Comparison of ENCODE assay signal across 15 cellular contexts in the genomic region with DNA sequence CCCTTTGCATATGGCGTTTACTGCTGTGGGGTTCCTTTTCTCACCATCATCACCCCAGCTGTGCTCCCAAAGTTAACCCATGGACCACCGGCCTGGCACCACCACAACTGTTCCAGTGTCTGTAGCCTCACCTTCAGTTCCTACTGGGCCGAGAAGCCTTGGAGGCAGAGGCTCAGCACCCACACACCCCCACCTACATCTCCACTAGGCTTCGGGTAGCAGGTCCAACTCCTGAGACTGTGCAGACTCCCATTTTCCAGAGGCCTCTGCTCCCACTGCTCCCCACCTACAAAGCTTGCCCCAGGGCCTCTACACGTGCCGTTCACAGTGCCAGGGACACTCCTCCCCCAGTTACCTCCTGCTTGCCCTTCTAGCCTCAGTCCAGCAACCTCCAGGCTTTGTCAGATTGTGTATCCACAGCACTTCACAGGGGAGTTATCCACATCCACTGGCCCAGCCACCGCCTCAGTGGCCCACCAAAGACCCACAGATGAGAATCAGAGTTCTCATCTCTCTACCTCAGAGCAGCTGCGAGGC. TPM values are rescaled to one million over a fixed set of nuclear protein-coding genes. Genes with fewer than 3 reads are reported as not detected.
A peak's percentile ranks its signal among the peaks of the same experiment; 100 is the strongest.
DNase-seq lines count a peak whose midpoint lies in the region; ATAC-seq and TF ChIP-seq lines count a peak whose summit lies in the region.
"Had no signal": no experiment of that assay in that cellular context is flagged by ENCODE, and none has a peak within 500 bp of the region (broad histone marks: within the 10 kb centered on the region; RNA-seq: fewer than 3 reads in every experiment).

No MANE protein-coding gene starts in this region.

- no peak for TF ChIP-seq CTCF in OCI-LY3 (IDR thresholded peaks at IDR 0.05; ENCODE audit: low read depth, low read length)

- H4K20me1 ChIP-seq in OCI-LY3 (ENCODE audit: insufficient read depth, low read length) = no peaks in the 10 kb centered on the region

- peaks cover 13% of the 10 kb centered on the region for H3K36me3 ChIP-seq in OCI-LY3 (replicated peaks; ENCODE audit: low read depth, low read length)
- H3K36me3 ChIP-seq: prostate gland had no signal

- H3K79me2 ChIP-seq in OCI-LY3 (ENCODE audit: low read length) = peaks cover 28% of the 10 kb centered on the region

- H3K36me3 Mint-ChIP-seq in stimulated activated naive CD8-positive, alpha-beta T cell treated with anti-CD3 and anti-CD28 coated beads, Interleukin-15, Interleukin-2, amounts not matched to agents 100 ng/mL and 50 ng/mL, for 24 hours (ENCODE audit: low read depth) = peaks cover 4% of the 10 kb centered on the region
- peaks cover 9% of the 10 kb centered on the region for H3K36me3 Mint-ChIP-seq in effector memory CD8-positive, alpha-beta T cell (ENCODE audit: insufficient read depth)

- H3K9ac ChIP-seq in OCI-LY3 (ENCODE audit: low read length) = peak overlapping the region; percentile 79

- intact Hi-C loops in sciatic nerve (cut with DNase I) = no loop called here

- no peak for ATAC-seq in stimulated activated naive CD8-positive, alpha-beta T cell treated with anti-CD3 and anti-CD28 coated beads, Interleukin-15, Interleukin-2, amounts not matched to agents 100 U/mL and 50 U/mL, for 24 hours
- ATAC-seq in effector memory CD8-positive, alpha-beta T cell (replicated peaks) = no peak
- no peak for ATAC-seq in HG02981 (IDR thresholded peaks at IDR 0.05; ENCODE audit: unreplicated experiment)
- ATAC-seq in sciatic nerve = no peak
- ATAC-seq: activated CD4-positive, CD25-positive, alpha-beta regulatory T cell treated with anti-CD3 and anti-CD28 coated beads, Interleukin-2, amount 50 U/mL, for 24 hours had no signal

- H3K27ac Mint-ChIP-seq in stimulated activated naive CD8-positive, alpha-beta T cell treated with anti-CD3 and anti-CD28 coated beads, Interleukin-15, Interleukin-2, amounts not matched to agents 100 ng/mL and 50 ng/mL, for 24 hours = peak overlapping the region; percentile 96
- H3K27ac Mint-ChIP-seq in effector memory CD8-positive, alpha-beta T cell = no peak overlapping the region

- no peaks in the 10 kb centered on the region for H3K27me3 ChIP-seq in OCI-LY3 (ENCODE audit: low read depth, low read length)

- peaks cover 20% of the 10 kb centered on the region for H3K4me1 ChIP-seq in OCI-LY3 (ENCODE audit: low read length)
- H3K4me1 ChIP-seq: prostate gland had no signal

- no peak for DNase-seq in stimulated activated naive CD8-positive, alpha-beta T cell treated with anti-CD3 and anti-CD28 coated beads, Interleukin-15, Interleukin-2, amounts not matched to agents 100 U/mL and 50 U/mL, for 24 hours
- DNase-seq in effector memory CD8-positive, alpha-beta T cell = no peak
- DNase-seq in NCI-H82 (lab: John Stamatoyannopoulos, UW) (no peak), NCI-H2227 treated with DMSO at 0.1 percent for 48 hours (lab: John Stamatoyannopoulos, UW) (no peak), sciatic nerve (ENCODE audit: low spot score) (no peak)
- DNase-seq: cortex of kidney; mesendoderm; NCI-H1417; NCI-H510A treated with DMSO at 0.1 percent for 48 hours; stimulated activated naive CD4-positive, alpha-beta T cell had no signal

- no peaks in the 10 kb centered on the region for H3K27me3 Mint-ChIP-seq in stimulated activated naive CD8-positive, alpha-beta T cell treated with anti-CD3 and anti-CD28 coated beads, Interleukin-15, Interleukin-2, amounts not matched to agents 100 ng/mL and 50 ng/mL, for 24 hours
- H3K27me3 Mint-ChIP-seq in effector memory CD8-positive, alpha-beta T cell = no peaks in the 10 kb centered on the region

- peak overlapping the region; percentile 95 for H3K4me2 ChIP-seq in OCI-LY3 (ENCODE audit: low read length)

- H3K9me3 ChIP-seq in OCI-LY3 (ENCODE audit: insufficient read depth, low read length) = no peaks in the 10 kb centered on the region
- H3K9me3 ChIP-seq: prostate gland had no signal

- no peak overlapping the region for H2AFZ ChIP-seq in OCI-LY3 (ENCODE audit: low read depth, low read length)

- H3K4me1 Mint-ChIP-seq in stimulated activated naive CD8-positive, alpha-beta T cell treated with anti-CD3 and anti-CD28 coated beads, Interleukin-15, Interleukin-2, amounts not matched to agents 100 ng/mL and 50 ng/mL, for 24 hours (ENCODE audit: low read depth) = peaks cover 22% of the 10 kb centered on the region
- peaks cover 14 to 16% of the 10 kb centered on the region in 2 donors for H3K4me1 Mint-ChIP-seq in effector memory CD8-positive, alpha-beta T cell (ENCODE audit: low read depth in 2 of 2)

- peak overlapping the region; percentile 94 for H3K4me3 Mint-ChIP-seq in stimulated activated naive CD8-positive, alpha-beta T cell treated with anti-CD3 and anti-CD28 coated beads, Interleukin-15, Interleukin-2, amounts not matched to agents 100 ng/mL and 50 ng/mL, for 24 hours
- peak overlapping the region; percentile 15 to 80 for H3K4me3 Mint-ChIP-seq in effector memory CD8-positive, alpha-beta T cell

- peak overlapping the region; percentile 81 for H3K4me3 ChIP-seq in OCI-LY3 (ENCODE audit: low read length)
- H3K4me3 ChIP-seq: prostate gland had no signal

- peaks cover 12% of the 10 kb centered on the region for H3K9me3 Mint-ChIP-seq in stimulated activated naive CD8-positive, alpha-beta T cell treated with anti-CD3 and anti-CD28 coated beads, Interleukin-15, Interleukin-2, amounts not matched to agents 100 ng/mL and 50 ng/mL, for 24 hours
- H3K9me3 Mint-ChIP-seq in effector memory CD8-positive, alpha-beta T cell = peaks cover 4 to 8% of the 10 kb centered on the region in 2 donors

- no peak overlapping the region for H3K27ac ChIP-seq in OCI-LY3 (ENCODE audit: low read length)
- H3K27ac ChIP-seq: prostate gland had no signal

RNA-seq across cellular contexts. Expression of a gene that starts 14.1 kb away (rescaled TPM):
- total RNA-seq in sciatic nerve = 10.1 TPM

RNA-seq across cellular contexts. Expression of a gene that starts 21.6 kb away (rescaled TPM):
- total RNA-seq in sciatic nerve = 10.3 TPM

RNA-seq across cellular contexts. Expression of a gene that starts 21.9 kb away (rescaled TPM):
- total RNA-seq in sciatic nerve = 14.9 TPM

RNA-seq across cellular contexts. Expression of a gene that starts 30.8 kb away (rescaled TPM):
- total RNA-seq in sciatic nerve = 15.2 TPM

RNA-seq across cellular contexts. Expression of a gene that starts 46.2 kb away (rescaled TPM):
- total RNA-seq in sciatic nerve = 168 TPM
